17 cellular contexts compared by ENCODE assay signal in genomic region chr11:102831709-102832492, GRCh38. TPM values are rescaled to one million over a fixed set of nuclear protein-coding genes. Genes with fewer than 3 reads are reported as not detected.
A peak's percentile ranks its signal among the peaks of the same experiment; 100 is the strongest.
DNase-seq lines count a peak whose midpoint lies in the region; ATAC-seq and TF ChIP-seq lines count a peak whose summit lies in the region.
"Had no signal": no experiment of that assay in that cellular context is flagged by ENCODE, and none has a peak within 500 bp of the region (broad histone marks: within the 10 kb centered on the region; RNA-seq: fewer than 3 reads in every experiment).

No MANE protein-coding gene starts in this region.

- peak; percentile 74 for DNase-seq in cardiac septum (ENCODE audit: low spot score)
- no peak for DNase-seq in left cardiac atrium
- no peak for DNase-seq in chondrocyte (ENCODE audit: low spot score)
- peak in 1 of 3 donors; percentile 15 for DNase-seq in right lobe of liver
- DNase-seq in KG1 (lab: John Stamatoyannopoulos, UW), result no peak
- DNase-seq in globus pallidus (ENCODE audit: low spot score), result no peak
- no peak for DNase-seq in NCI-H446 (lab: John Stamatoyannopoulos, UW)
- DNase-seq: activated T-cell treated with anti-CD3 and anti-CD28 coated beads, Interleukin-2, amount 50 U/mL, for 1 hour; BE2C; GDM1; NCI-H510A treated with DMSO at 0.1 percent for 48 hours; SJCRH30 had no signal

- no peaks in the 10 kb centered on the region for H3K27me3 Mint-ChIP-seq in chondrocyte (ENCODE audit: low read depth)

- no peaks in the 10 kb centered on the region for H3K9me3 ChIP-seq in right lobe of liver
- H3K9me3 ChIP-seq: BE2C, gastroesophageal sphincter, SJCRH30 had no signal

- H3K36me3 Mint-ChIP-seq in chondrocyte (ENCODE audit: low read depth), result no peaks in the 10 kb centered on the region

- peak overlapping the region; percentile 51 for H3K4me3 Mint-ChIP-seq in chondrocyte (ENCODE audit: unreplicated experiment)

- no peak overlapping the region for H3K27ac Mint-ChIP-seq in chondrocyte (ENCODE audit: unreplicated experiment)

- peak overlapping the region in 1 of 3 donors; percentile 61 for H3K27ac ChIP-seq in right lobe of liver
- H3K27ac ChIP-seq: gastroesophageal sphincter, SJCRH30 had no signal

- peak overlapping the region; percentile 10 to 55 (median 26) for H3K4me3 ChIP-seq in right lobe of liver
- H3K4me3 ChIP-seq: gastroesophageal sphincter, SJCRH30 had no signal

- no peak for TF ChIP-seq POLR2A in right lobe of liver (IDR thresholded peaks at IDR 0.05)

- no peak for ATAC-seq in left cardiac atrium
- ATAC-seq in right lobe of liver, result peak; percentile 64 to 83 (median 66)
- ATAC-seq in HG03571 (IDR thresholded peaks at IDR 0.05; ENCODE audit: unreplicated experiment), result no peak
- ATAC-seq: activated CD4-positive, CD25-positive, alpha-beta regulatory T cell treated with anti-CD3 and anti-CD28 coated beads, Interleukin-2, amount 50 U/mL, for 24 hours; gastroesophageal sphincter had no signal

- TF ChIP-seq CTCF in chondrocyte (IDR thresholded peaks at IDR 0.05) (peak; percentile 1), right lobe of liver (IDR thresholded peaks at IDR 0.05) (no peak)

- no peaks in the 10 kb centered on the region for H3K27me3 ChIP-seq in right lobe of liver
- H3K27me3 ChIP-seq: SJCRH30 had no signal

- peaks cover 33% of the 10 kb centered on the region for H3K4me1 Mint-ChIP-seq in chondrocyte (ENCODE audit: low read depth)

- no peaks in the 10 kb centered on the region for H3K36me3 ChIP-seq in right lobe of liver
- H3K36me3 ChIP-seq: BE2C, gastroesophageal sphincter, SJCRH30 had no signal

- no peaks in the 10 kb centered on the region for H3K4me1 ChIP-seq in right lobe of liver
- H3K4me1 ChIP-seq: BE2C, gastroesophageal sphincter, SJCRH30 had no signal

- WGBS in right lobe of liver (ENCODE audit: insufficient coverage, low coverage, low lambda C conversion rate, missing lambda C conversion rate), result 36% methylated on average over 20 of the region's 22 CpGs

- intact Hi-C loops in cardiac septum (cut with DNase I), result no loop called here
- intact Hi-C loops in left cardiac atrium (cut with DNase I), result no loop called here
- intact Hi-C loops in right lobe of liver (cut with DNase I), result no loop called here

- H3K9me3 Mint-ChIP-seq in chondrocyte (ENCODE audit: low read depth), result no peaks in the 10 kb centered on the region

RNA-seq across cellular contexts. Expression of gene MMP3, which starts 11.5 kb away (rescaled TPM):
- not detected for total RNA-seq in cardiac septum
- total RNA-seq in left cardiac atrium, result not detected
- not detected in 3 replicates for total RNA-seq in chondrocyte
- total RNA-seq in right lobe of liver, result not detected
- total RNA-seq: cerebellum, lung microvascular endothelial cell had no signal

RNA-seq across cellular contexts. Expression of gene MMP1, which starts 33.9 kb away (rescaled TPM):
- total RNA-seq in cardiac septum (0.11 TPM), left cardiac atrium (under 1 TPM; 0.15 to 0.21 TPM), chondrocyte (0.60 to 4.1 TPM (median 3.9 TPM) in 3 replicates), right lobe of liver (under 1 TPM in 1 of 6 experiments, not detected in 5; 0.22 TPM)
- total RNA-seq: cerebellum, gastroesophageal sphincter, SJCRH30 had no signal

RNA-seq across cellular contexts. Expression of gene MMP12, which starts 42.9 kb away (rescaled TPM):
- total RNA-seq in cardiac septum (not detected), left cardiac atrium (not detected), chondrocyte (0.17 to 0.18 TPM in 2 of 3 replicates, not detected in the other), right lobe of liver (1 to 10 TPM in 1 of 6 experiments, not detected in 5; 1.5 TPM)
- total RNA-seq: cerebellum, gastroesophageal sphincter, lung microvascular endothelial cell, SJCRH30 had no signal

RNA-seq across cellular contexts. Expression of gene MMP10, which starts 51.5 kb away (rescaled TPM):
- total RNA-seq in cardiac septum (not detected), left cardiac atrium (not detected), chondrocyte (0.15 to 0.26 TPM in 2 of 3 replicates, not detected in the other), right lobe of liver (under 1 TPM in 1 of 6 experiments, not detected in 5; 0.35 TPM)
- total RNA-seq: cerebellum, SJCRH30 had no signal

Comparison
In these comparisons a context has a peak if more than half of its experiments do, and no peak if none do; other contexts are left out.
1. ATAC-seq: peak in right lobe of liver (4 of 4); none in left cardiac atrium (0 of 2) and HG03571 (single experiment).